ENCODE assay signal across 9 cellular contexts in the genomic region with DNA sequence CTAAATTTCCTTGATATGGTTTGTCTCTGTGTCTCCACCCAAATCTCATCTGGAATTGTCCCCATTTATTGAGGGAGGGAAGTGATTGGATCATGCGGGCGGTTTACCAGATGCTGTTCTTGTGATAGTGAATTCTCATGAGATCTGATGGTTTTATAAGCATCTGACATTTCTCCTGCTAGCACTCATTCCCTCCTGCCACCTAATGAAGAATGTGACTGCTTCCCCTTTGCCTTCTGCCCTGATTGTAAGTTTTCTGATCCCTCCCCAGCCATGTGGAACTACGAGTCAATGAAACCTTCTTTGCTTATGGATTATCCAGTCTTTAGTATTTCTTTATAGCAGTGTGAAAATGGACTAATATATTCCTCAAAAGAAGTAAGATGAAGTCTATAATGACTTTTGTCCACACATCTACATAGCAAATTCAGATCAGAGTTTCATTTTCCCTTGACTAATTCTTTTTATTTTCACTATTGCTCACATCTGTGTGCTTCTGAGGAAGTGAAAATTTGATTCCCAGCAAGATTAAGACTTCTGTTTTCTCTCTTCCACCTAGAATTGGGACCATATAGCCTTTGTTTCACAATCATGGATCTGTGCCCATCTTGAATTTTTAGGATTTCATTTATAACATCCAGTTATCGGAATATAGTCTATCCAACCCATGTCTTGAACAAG.
DNase-seq lines count a peak whose midpoint lies in the region; ATAC-seq and TF ChIP-seq lines count a peak whose summit lies in the region.
"Had no signal": no experiment of that assay in that cellular context is flagged by ENCODE, and none has a peak within 500 bp of the region (broad histone marks: within the 10 kb centered on the region; RNA-seq: fewer than 3 reads in every experiment).

No MANE protein-coding gene starts in this region.

- H3K27ac Mint-ChIP-seq in activated T-cell treated with anti-CD3 and anti-CD28 coated beads, Interleukin-2, amount 50 U/mL, for 24 hours, result peak overlapping the region; percentile 1
- no peak overlapping the region for H3K27ac Mint-ChIP-seq in GM23338
- peak overlapping the region; percentile 56 for H3K27ac Mint-ChIP-seq in stimulated activated naive CD8-positive, alpha-beta T cell treated with anti-CD3 and anti-CD28 coated beads, Interleukin-15, Interleukin-2, amounts not matched to agents 100 ng/mL and 50 ng/mL, for 24 hours

- TF ChIP-seq CTCF in GM23338 (conservative IDR thresholded peaks at IDR 0.05; ENCODE audit: low read depth in 2 of 2) (no peak), spleen (IDR thresholded peaks at IDR 0.05 in 8 of 11, conservative IDR thresholded peaks at IDR 0.05 in 3 of 11) (no peak)

- TF ChIP-seq POLR2A in spleen (IDR thresholded peaks at IDR 0.05), result no peak

- H3K4me1 Mint-ChIP-seq in activated T-cell treated with anti-CD3 and anti-CD28 coated beads, Interleukin-2, amount 50 U/mL, for 24 hours (ENCODE audit: low read depth), result peaks cover 16% of the 10 kb centered on the region
- peaks cover 36% of the 10 kb centered on the region for H3K4me1 Mint-ChIP-seq in GM23338
- peaks cover 22% of the 10 kb centered on the region for H3K4me1 Mint-ChIP-seq in stimulated activated naive CD8-positive, alpha-beta T cell treated with anti-CD3 and anti-CD28 coated beads, Interleukin-15, Interleukin-2, amounts not matched to agents 100 ng/mL and 50 ng/mL, for 24 hours (ENCODE audit: low read depth)

- H3K27ac ChIP-seq in GM23338 (ENCODE audit: low read depth), result no peak overlapping the region
- H3K27ac ChIP-seq in spleen, result no peak overlapping the region
- H3K27ac ChIP-seq: epithelial cell of prostate had no signal

- intact Hi-C loops in spleen (cut with DNase I; ENCODE audit: low total_unique reads), result no loop called here

- H3K4me3 ChIP-seq in GM23338, result no peak overlapping the region
- no peak overlapping the region for H3K4me3 ChIP-seq in spleen

- peaks cover 9% of the 10 kb centered on the region for H3K9me2 ChIP-seq in GM23338 (ENCODE audit: insufficient read depth)

- H3K36me3 ChIP-seq in GM23338 (ENCODE audit: insufficient read depth), result no peaks in the 10 kb centered on the region
- no peaks in the 10 kb centered on the region for H3K36me3 ChIP-seq in spleen

- H3K79me2 ChIP-seq in GM23338 (replicated peaks; ENCODE audit: insufficient read depth), result no peaks in the 10 kb centered on the region

- H3F3A ChIP-seq in GM23338 (replicated peaks; ENCODE audit: low read depth), result no peaks in the 10 kb centered on the region

- no peaks in the 10 kb centered on the region for H3K36me3 Mint-ChIP-seq in activated T-cell treated with anti-CD3 and anti-CD28 coated beads, Interleukin-2, amount 50 U/mL, for 24 hours (ENCODE audit: low read depth)
- no peaks in the 10 kb centered on the region for H3K36me3 Mint-ChIP-seq in GM23338 (ENCODE audit: low read depth)
- no peaks in the 10 kb centered on the region for H3K36me3 Mint-ChIP-seq in stimulated activated naive CD8-positive, alpha-beta T cell treated with anti-CD3 and anti-CD28 coated beads, Interleukin-15, Interleukin-2, amounts not matched to agents 100 ng/mL and 50 ng/mL, for 24 hours (ENCODE audit: low read depth)

- ATAC-seq in GM23338 (no peak), HG03342 (IDR thresholded peaks at IDR 0.05; ENCODE audit: unreplicated experiment) (peak; percentile 87)

- 77 to 88% (median 83%) methylated on average over 4 of the region's 4 CpGs for WGBS in spleen, 5 donors

- no peak for DNase-seq in activated T-cell treated with anti-CD3 and anti-CD28 coated beads, Interleukin-2, amount 50 U/mL, for 24 hours
- no peak for DNase-seq in activated T-cell treated with anti-CD3 and anti-CD28 coated beads, Interleukin-2, amount 50 U/mL, for 1 hour
- no peak for DNase-seq in GM23338 (ENCODE audit: low spot score)
- no peak for DNase-seq in mesenteric fat pad (ENCODE audit: low spot score)
- DNase-seq in T1000 (lab: John Stamatoyannopoulos, UW), result no peak
- DNase-seq in spleen, result no peak

- no peaks in the 10 kb centered on the region for H4K20me1 ChIP-seq in GM23338 (replicated peaks; ENCODE audit: insufficient read depth)

- peaks cover 22% of the 10 kb centered on the region for H3K4me1 ChIP-seq in GM23338 (ENCODE audit: insufficient read depth)
- no peaks in the 10 kb centered on the region for H3K4me1 ChIP-seq in spleen

- H3K4me3 Mint-ChIP-seq in activated T-cell treated with anti-CD3 and anti-CD28 coated beads, Interleukin-2, amount 50 U/mL, for 24 hours, result no peak overlapping the region
- no peak overlapping the region for H3K4me3 Mint-ChIP-seq in GM23338
- no peak overlapping the region for H3K4me3 Mint-ChIP-seq in stimulated activated naive CD8-positive, alpha-beta T cell treated with anti-CD3 and anti-CD28 coated beads, Interleukin-15, Interleukin-2, amounts not matched to agents 100 ng/mL and 50 ng/mL, for 24 hours

- H3K4me2 ChIP-seq in GM23338, result no peak overlapping the region

- H3K9me3 Mint-ChIP-seq in activated T-cell treated with anti-CD3 and anti-CD28 coated beads, Interleukin-2, amount 50 U/mL, for 24 hours, result no peaks in the 10 kb centered on the region
- peaks cover 3% of the 10 kb centered on the region; the same call in 1 of the 3 replicates for H3K9me3 Mint-ChIP-seq in GM23338
- peaks cover 7% of the 10 kb centered on the region for H3K9me3 Mint-ChIP-seq in stimulated activated naive CD8-positive, alpha-beta T cell treated with anti-CD3 and anti-CD28 coated beads, Interleukin-15, Interleukin-2, amounts not matched to agents 100 ng/mL and 50 ng/mL, for 24 hours

- H3K27me3 ChIP-seq in GM23338 (ENCODE audit: insufficient read depth) (no peaks in the 10 kb centered on the region), spleen (replicated peaks in 1 of 7) (no peaks in the 10 kb centered on the region)

- peak overlapping the region; percentile 19; the same call in 1 of the 2 replicates for H2AFZ ChIP-seq in GM23338

- no peaks in the 10 kb centered on the region for H3K9me3 ChIP-seq in spleen

- peaks cover 43% of the 10 kb centered on the region for H3K27me3 Mint-ChIP-seq in activated T-cell treated with anti-CD3 and anti-CD28 coated beads, Interleukin-2, amount 50 U/mL, for 24 hours
- H3K27me3 Mint-ChIP-seq in GM23338 (ENCODE audit: insufficient read depth, low read depth, poor library complexity), result peaks cover 2% of the 10 kb centered on the region
- peaks cover 31% of the 10 kb centered on the region for H3K27me3 Mint-ChIP-seq in stimulated activated naive CD8-positive, alpha-beta T cell treated with anti-CD3 and anti-CD28 coated beads, Interleukin-15, Interleukin-2, amounts not matched to agents 100 ng/mL and 50 ng/mL, for 24 hours

TF ChIP-seq in GM23338, 12 proteins besides CTCF, POLR2A, EP300 and RAD21:
- TF ChIP-seq ZNF114 (CRISPR knock-in tag; IDR thresholded peaks at IDR 0.05), result no peak
